ENCODE assay signal across 8 cellular contexts in the genomic region with DNA sequence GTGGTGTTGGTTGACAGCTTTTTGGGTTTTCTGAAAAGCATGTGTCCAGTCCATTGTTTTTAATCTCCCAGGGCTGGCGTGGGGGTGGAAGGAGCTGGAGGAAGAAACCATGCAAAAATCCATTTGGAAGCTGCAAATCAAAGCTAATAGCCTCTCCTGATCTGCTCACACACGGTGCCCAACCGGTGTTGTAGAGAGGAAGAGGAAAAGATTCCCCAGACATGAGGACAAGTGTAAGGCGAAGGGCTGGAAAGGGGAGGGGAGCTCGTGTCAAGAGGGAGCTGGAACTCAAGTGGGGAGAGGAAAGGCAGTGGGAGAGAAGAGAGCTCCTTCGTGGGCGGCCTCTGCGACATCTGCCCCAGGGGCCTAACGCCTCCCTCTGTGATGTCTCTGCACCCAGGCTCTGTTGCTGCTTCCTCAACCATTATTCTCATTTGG.
DNase-seq lines count a peak whose midpoint lies in the region; ATAC-seq, FAIRE-seq and TF ChIP-seq lines count a peak whose summit lies in the region.

No MANE protein-coding gene starts in this region.

- peaks cover 24 to 39% of the 10 kb centered on the region in 2 donors for H3K4me1 Mint-ChIP-seq in natural killer cell

- no peak for TF ChIP-seq CTCF in A549 (IDR thresholded peaks at IDR 0.05)
- TF ChIP-seq CTCF in HL-60 (IDR thresholded peaks at IDR 0.05; ENCODE audit: insufficient read depth, low read length): no peak
- no peak for TF ChIP-seq CTCF in natural killer cell (IDR thresholded peaks at IDR 0.05)
- no peak for TF ChIP-seq CTCF in BE2C (IDR thresholded peaks at IDR 0.05; ENCODE audit: low read depth, low read length)

- no peak for ATAC-seq in A549
- ATAC-seq in natural killer cell: no peak

- H3K9me3 Mint-ChIP-seq in natural killer cell: no peaks in the 10 kb centered on the region

- H3K27me3 Mint-ChIP-seq in natural killer cell (ENCODE audit: low read depth in 2 of 2): no peaks in the 10 kb centered on the region

- H3K36me3 ChIP-seq in BE2C: no peaks in the 10 kb centered on the region

- H3K4me1 ChIP-seq in A549 (peaks cover 62% of the 10 kb centered on the region), BE2C (peaks cover 62% of the 10 kb centered on the region)

- no peak for FAIRE-seq in A549 (lab: Jason Lieb, UNC)

- no peak for TF ChIP-seq EP300 in A549 (IDR thresholded peaks at IDR 0.05)

- intact Hi-C loops in natural killer cell (cut with micrococcal nuclease): no loop called here

- H3K4me2 ChIP-seq in A549: peak overlapping the region; percentile 68

- POLR2A ChIA-PET in A549 (lab: Yijun Ruan, JAX): interaction anchor here (4.7 kb wide), 1 partner anchor 111 kb away, joined by 171 read pairs; a partner anchor contains a TSS

- peak overlapping the region in 1 of 2 donors; percentile 91 for H3K27ac Mint-ChIP-seq in natural killer cell

- H3K27me3 ChIP-seq in HL-60 (ENCODE audit: insufficient read depth, poor library complexity, severe bottlenecking) (no peaks in the 10 kb centered on the region), BE2C (no peaks in the 10 kb centered on the region)

- H3K27ac ChIP-seq in A549: peak overlapping the region; percentile 86 to 87
- H3K27ac ChIP-seq in HL-60 (replicated peaks): peak overlapping the region; percentile 98
- H3K27ac ChIP-seq in caudate nucleus (ENCODE audit: low read depth, low read length): peak overlapping the region; percentile 98

- H3K36me3 Mint-ChIP-seq in natural killer cell: no peaks in the 10 kb centered on the region

- no peak for DNase-seq in A549 (ENCODE audit: low read depth in 1 of 2, low spot score in 1 of 2)
- no peak for DNase-seq in HL-60 (ENCODE audit: low read depth in 1 of 2, low spot score in 1 of 2)
- DNase-seq in caudate nucleus (lab: John Stamatoyannopoulos, UW): peak in 1 of 61 donors; percentile 9
- DNase-seq in natural killer cell: no peak
- no peak for DNase-seq in GM19238 (ENCODE audit: insufficient read length, low spot score)
- no peak for DNase-seq in kidney tubule cell (ENCODE audit: low spot score)
- no peak for DNase-seq in BE2C
- no peak for DNase-seq in UCSD-AML1 (lab: John Stamatoyannopoulos, UW; ENCODE audit: unreplicated experiment)

- CTCF ChIA-PET in A549 (lab: Yijun Ruan, JAX): interaction anchor here (0.7 to 3.7 kb wide), 6 partner anchors 67 to 361 kb away, joined by 3 to 22 read pairs (median 3); a partner anchor contains a TSS

- no peak for TF ChIP-seq POLR2A in A549 (IDR thresholded peaks at IDR 0.05; ENCODE audit: low read length)

- no peak for TF ChIP-seq RAD21 in A549 (conservative IDR thresholded peaks at IDR 0.05 in 1 of 2, IDR thresholded peaks at IDR 0.05 in 1 of 2)

- H3K9me3 ChIP-seq in A549: no peaks in the 10 kb centered on the region
- no peaks in the 10 kb centered on the region for H3K9me3 ChIP-seq in BE2C

- 93% methylated on average over 9 of the region's 9 CpGs for WGBS in A549 (ENCODE audit: missing lambda C conversion rate)

- H3K4me3 ChIP-seq in A549: no peak overlapping the region
- no peak overlapping the region for H3K4me3 ChIP-seq in HL-60 (replicated peaks; ENCODE audit: insufficient read depth, low read length)
- H3K4me3 ChIP-seq in BE2C (ENCODE audit: low read depth, low read length): no peak overlapping the region

- peak overlapping the region; percentile 58 for H3K4me3 Mint-ChIP-seq in natural killer cell

TF ChIP-seq in A549, 52 proteins besides CTCF, POLR2A, EP300 and RAD21:
- TF ChIP-seq KDM5A (IDR thresholded peaks at IDR 0.05): no peak
- TF ChIP-seq HOXB13 (CRISPR knock-in tag; IDR thresholded peaks at IDR 0.05; ENCODE audit: low read depth): no peak
- TF ChIP-seq, protein P1, sequence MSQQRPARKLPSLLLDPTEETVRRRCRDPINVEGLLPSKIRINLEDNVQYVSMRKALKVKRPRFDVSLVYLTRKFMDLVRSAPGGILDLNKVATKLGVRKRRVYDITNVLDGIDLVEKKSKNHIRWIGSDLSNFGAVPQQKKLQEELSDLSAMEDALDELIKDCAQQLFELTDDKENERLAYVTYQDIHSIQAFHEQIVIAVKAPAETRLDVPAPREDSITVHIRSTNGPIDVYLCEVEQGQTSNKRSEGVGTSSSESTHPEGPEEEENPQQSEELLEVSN (IDR thresholded peaks at IDR 0.05; ENCODE audit: borderline replicate concordance, low read depth): no peak
- TF ChIP-seq JUN (IDR thresholded peaks at IDR 0.05): no peak
- no peak for TF ChIP-seq CEBPB (IDR thresholded peaks at IDR 0.05)
- no peak for TF ChIP-seq NR3C1 (IDR thresholded peaks at IDR 0.05)
- TF ChIP-seq, protein P2, sequence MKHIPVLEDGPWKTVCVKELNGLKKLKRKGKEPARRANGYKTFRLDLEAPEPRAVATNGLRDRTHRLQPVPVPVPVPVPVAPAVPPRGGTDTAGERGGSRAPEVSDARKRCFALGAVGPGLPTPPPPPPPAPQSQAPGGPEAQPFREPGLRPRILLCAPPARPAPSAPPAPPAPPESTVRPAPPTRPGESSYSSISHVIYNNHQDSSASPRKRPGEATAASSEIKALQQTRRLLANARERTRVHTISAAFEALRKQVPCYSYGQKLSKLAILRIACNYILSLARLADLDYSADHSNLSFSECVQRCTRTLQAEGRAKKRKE (CRISPR knock-in tag; IDR thresholded peaks at IDR 0.05; ENCODE audit: low read depth): no peak
- no peak for TF ChIP-seq CHD4 (IDR thresholded peaks at IDR 0.05; ENCODE audit: borderline replicate concordance)
- no peak for TF ChIP-seq PHF8 (IDR thresholded peaks at IDR 0.05; ENCODE audit: borderline replicate concordance, low read depth)
- no peak for TF ChIP-seq HDAC2 (IDR thresholded peaks at IDR 0.05)
- TF ChIP-seq, protein P3, sequence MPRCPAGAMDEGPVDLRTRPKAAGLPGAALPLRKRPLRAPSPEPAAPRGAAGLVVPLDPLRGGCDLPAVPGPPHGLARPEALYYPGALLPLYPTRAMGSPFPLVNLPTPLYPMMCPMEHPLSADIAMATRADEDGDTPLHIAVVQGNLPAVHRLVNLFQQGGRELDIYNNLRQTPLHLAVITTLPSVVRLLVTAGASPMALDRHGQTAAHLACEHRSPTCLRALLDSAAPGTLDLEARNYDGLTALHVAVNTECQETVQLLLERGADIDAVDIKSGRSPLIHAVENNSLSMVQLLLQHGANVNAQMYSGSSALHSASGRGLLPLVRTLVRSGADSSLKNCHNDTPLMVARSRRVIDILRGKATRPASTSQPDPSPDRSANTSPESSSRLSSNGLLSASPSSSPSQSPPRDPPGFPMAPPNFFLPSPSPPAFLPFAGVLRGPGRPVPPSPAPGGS (IDR thresholded peaks at IDR 0.05): no peak
- no peak for TF ChIP-seq ZC3H11A (IDR thresholded peaks at IDR 0.05)
- TF ChIP-seq NFE2L2 (conservative IDR thresholded peaks at IDR 0.05; ENCODE audit: low read length): no peak
